1 cellular context compared by ENCODE assay signal in the genomic region with DNA sequence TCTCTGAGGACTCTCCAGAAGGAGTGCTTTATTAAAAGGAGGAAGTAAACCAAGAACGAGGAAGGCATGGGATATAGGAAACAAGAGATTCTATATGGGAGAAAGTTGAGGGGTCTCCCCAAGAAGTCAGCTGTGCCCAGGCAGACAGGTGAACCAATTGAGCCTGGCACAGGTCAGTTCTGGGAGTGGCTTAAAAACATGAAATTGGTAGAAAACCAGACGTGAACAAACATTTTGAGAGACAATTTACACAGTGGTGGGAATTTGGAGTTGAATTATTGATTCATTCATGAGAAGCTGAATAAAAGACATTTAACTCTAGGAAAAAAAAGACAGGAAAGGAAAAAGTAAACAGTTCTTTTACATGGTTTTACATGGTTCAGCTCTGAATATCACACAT.
TF ChIP-seq lines count a peak whose summit lies in the region.

No MANE protein-coding gene starts in this region.

TF ChIP-seq in HepG2, 621 proteins besides CTCF, POLR2A, EP300 and RAD21:
- TF ChIP-seq SETDB1 (CRISPR knock-in tag; IDR thresholded peaks at IDR 0.05; ENCODE audit: borderline replicate concordance): no peak
- TF ChIP-seq TEAD2 (CRISPR knock-in tag; IDR thresholded peaks at IDR 0.05): no peak
- TF ChIP-seq ATRX (CRISPR knock-in tag; IDR thresholded peaks at IDR 0.05; ENCODE audit: borderline replicate concordance): no peak
- TF ChIP-seq NRL (CRISPR knock-in tag; IDR thresholded peaks at IDR 0.05; ENCODE audit: borderline replicate concordance): no peak
- no peak for TF ChIP-seq ZNF558 (CRISPR knock-in tag; IDR thresholded peaks at IDR 0.05; ENCODE audit: borderline replicate concordance)
- no peak for TF ChIP-seq DMAP1 (CRISPR knock-in tag; IDR thresholded peaks at IDR 0.05)
- TF ChIP-seq, protein P1, sequence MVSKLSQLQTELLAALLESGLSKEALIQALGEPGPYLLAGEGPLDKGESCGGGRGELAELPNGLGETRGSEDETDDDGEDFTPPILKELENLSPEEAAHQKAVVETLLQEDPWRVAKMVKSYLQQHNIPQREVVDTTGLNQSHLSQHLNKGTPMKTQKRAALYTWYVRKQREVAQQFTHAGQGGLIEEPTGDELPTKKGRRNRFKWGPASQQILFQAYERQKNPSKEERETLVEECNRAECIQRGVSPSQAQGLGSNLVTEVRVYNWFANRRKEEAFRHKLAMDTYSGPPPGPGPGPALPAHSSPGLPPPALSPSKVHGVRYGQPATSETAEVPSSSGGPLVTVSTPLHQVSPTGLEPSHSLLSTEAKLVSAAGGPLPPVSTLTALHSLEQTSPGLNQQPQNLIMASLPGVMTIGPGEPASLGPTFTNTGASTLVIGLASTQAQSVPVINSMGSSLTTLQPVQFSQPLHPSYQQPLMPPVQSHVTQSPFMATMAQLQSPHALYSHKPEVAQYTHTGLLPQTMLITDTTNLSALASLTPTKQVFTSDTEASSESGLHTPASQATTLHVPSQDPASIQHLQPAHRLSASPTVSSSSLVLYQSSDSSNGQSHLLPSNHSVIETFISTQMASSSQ (IDR thresholded peaks at IDR 0.05; ENCODE audit: low read depth): no peak
- TF ChIP-seq, protein P1 (CRISPR knock-in tag; IDR thresholded peaks at IDR 0.05; ENCODE audit: borderline replicate concordance): no peak
- no peak for TF ChIP-seq SKI (IDR thresholded peaks at IDR 0.05; ENCODE audit: partially characterized antibody)
- no peak for TF ChIP-seq ZNF550 (CRISPR knock-in tag; IDR thresholded peaks at IDR 0.05; ENCODE audit: borderline replicate concordance)
- TF ChIP-seq ISX (CRISPR knock-in tag; conservative IDR thresholded peaks at IDR 0.05): no peak
- no peak for TF ChIP-seq ZNF44 (CRISPR knock-in tag; IDR thresholded peaks at IDR 0.05)
- no peak for TF ChIP-seq MTA3 (CRISPR knock-in tag; IDR thresholded peaks at IDR 0.05)
- TF ChIP-seq FOXP1 (IDR thresholded peaks at IDR 0.05): no peak
- TF ChIP-seq FOXP1 (CRISPR knock-in tag; IDR thresholded peaks at IDR 0.05): no peak
- TF ChIP-seq, protein P2, sequence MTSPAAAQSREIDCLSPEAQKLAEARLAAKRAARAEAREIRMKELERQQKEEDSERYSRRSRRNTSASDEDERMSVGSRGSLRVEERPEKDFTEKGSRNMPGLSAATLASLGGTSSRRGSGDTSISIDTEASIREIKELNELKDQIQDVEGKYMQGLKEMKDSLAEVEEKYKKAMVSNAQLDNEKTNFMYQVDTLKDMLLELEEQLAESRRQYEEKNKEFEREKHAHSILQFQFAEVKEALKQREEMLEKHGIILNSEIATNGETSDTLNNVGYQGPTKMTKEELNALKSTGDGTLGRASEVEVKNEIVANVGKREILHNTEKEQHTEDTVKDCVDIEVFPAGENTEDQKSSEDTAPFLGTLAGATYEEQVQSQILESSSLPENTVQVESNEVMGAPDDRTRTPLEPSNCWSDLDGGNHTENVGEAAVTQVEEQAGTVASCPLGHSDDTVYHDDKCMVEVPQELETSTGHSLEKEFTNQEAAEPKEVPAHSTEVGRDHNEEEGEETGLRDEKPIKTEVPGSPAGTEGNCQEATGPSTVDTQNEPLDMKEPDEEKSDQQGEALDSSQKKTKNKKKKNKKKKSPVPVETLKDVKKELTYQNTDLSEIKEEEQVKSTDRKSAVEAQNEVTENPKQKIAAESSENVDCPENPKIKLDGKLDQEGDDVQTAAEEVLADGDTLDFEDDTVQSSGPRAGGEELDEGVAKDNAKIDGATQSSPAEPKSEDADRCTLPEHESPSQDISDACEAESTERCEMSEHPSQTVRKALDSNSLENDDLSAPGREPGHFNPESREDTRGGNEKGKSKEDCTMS (CRISPR knock-in tag; conservative IDR thresholded peaks at IDR 0.05): no peak
- no peak for TF ChIP-seq GATAD2A (CRISPR knock-in tag; IDR thresholded peaks at IDR 0.05)
- TF ChIP-seq, protein P3, sequence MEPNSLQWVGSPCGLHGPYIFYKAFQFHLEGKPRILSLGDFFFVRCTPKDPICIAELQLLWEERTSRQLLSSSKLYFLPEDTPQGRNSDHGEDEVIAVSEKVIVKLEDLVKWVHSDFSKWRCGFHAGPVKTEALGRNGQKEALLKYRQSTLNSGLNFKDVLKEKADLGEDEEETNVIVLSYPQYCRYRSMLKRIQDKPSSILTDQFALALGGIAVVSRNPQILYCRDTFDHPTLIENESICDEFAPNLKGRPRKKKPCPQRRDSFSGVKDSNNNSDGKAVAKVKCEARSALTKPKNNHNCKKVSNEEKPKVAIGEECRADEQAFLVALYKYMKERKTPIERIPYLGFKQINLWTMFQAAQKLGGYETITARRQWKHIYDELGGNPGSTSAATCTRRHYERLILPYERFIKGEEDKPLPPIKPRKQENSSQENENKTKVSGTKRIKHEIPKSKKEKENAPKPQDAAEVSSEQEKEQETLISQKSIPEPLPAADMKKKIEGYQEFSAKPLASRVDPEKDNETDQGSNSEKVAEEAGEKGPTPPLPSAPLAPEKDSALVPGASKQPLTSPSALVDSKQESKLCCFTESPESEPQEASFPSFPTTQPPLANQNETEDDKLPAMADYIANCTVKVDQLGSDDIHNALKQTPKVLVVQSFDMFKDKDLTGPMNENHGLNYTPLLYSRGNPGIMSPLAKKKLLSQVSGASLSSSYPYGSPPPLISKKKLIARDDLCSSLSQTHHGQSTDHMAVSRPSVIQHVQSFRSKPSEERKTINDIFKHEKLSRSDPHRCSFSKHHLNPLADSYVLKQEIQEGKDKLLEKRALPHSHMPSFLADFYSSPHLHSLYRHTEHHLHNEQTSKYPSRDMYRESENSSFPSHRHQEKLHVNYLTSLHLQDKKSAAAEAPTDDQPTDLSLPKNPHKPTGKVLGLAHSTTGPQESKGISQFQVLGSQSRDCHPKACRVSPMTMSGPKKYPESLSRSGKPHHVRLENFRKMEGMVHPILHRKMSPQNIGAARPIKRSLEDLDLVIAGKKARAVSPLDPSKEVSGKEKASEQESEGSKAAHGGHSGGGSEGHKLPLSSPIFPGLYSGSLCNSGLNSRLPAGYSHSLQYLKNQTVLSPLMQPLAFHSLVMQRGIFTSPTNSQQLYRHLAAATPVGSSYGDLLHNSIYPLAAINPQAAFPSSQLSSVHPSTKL (CRISPR knock-in tag; IDR thresholded peaks at IDR 0.05): no peak
